In the genomic region with DNA sequence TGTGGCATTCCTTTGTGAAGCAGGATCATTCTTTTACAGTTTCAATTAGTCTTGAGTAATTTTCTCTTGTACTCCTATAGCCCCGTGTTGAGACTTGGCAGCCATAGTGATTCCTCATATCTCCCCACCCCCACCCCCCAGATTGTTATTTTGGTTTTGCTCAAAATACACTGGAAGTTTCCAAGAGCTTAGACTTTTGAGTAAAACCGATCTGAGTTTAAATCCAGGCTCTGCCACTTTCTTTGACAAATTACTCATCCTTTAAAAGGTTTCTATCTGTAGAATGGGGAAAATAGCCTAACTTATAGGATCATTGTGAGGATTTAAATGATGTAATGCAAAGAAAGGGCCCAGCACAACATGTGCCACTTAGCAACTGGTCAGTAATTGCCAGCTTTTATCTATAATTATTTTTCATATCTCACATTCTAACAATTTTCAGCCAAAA, we compare ENCODE assay signal across 14 cellular contexts. TPM values are rescaled to one million over a fixed set of nuclear protein-coding genes. Genes with fewer than 3 reads are reported as not detected.
A peak's percentile ranks its signal among the peaks of the same experiment; 100 is the strongest.
DNase-seq lines count a peak whose midpoint lies in the region; ATAC-seq and TF ChIP-seq lines count a peak whose summit lies in the region.
"Had no signal": no experiment of that assay in that cellular context is flagged by ENCODE, and none has a peak within 500 bp of the region (broad histone marks: within the 10 kb centered on the region; RNA-seq: fewer than 3 reads in every experiment).

No MANE protein-coding gene starts in this region.

- no peak overlapping the region for H2AFZ ChIP-seq in osteoblast (ENCODE audit: low read length)

- ATAC-seq in GM19455 (IDR thresholded peaks at IDR 0.05; ENCODE audit: unreplicated experiment): no peak
- ATAC-seq: GM12878 had no signal

- no peaks in the 10 kb centered on the region for H4K20me1 ChIP-seq in osteoblast (ENCODE audit: insufficient read depth, low read length)

- no peak overlapping the region for H3K27ac ChIP-seq in osteoblast (ENCODE audit: low read depth, low read length)
- H3K27ac ChIP-seq: 22Rv1, C4-2B, RWPE1 had no signal

- no peaks in the 10 kb centered on the region for H3K9me3 ChIP-seq in osteoblast (ENCODE audit: low read depth, low read length)

- H3K4me2 ChIP-seq in osteoblast (ENCODE audit: insufficient read depth, low read length): peak overlapping the region; percentile 9

- no peaks in the 10 kb centered on the region for H3K27me3 ChIP-seq in osteoblast (ENCODE audit: insufficient read depth, low read length)

- H3K36me3 ChIP-seq in osteoblast (ENCODE audit: insufficient read depth, low read length): no peaks in the 10 kb centered on the region

- TF ChIP-seq CTCF in cardiac fibroblast (IDR thresholded peaks at IDR 0.05; ENCODE audit: low read depth, low read length): no peak
- TF ChIP-seq CTCF in osteoblast (IDR thresholded peaks at IDR 0.05; ENCODE audit: extremely low read depth, low read depth, low read length): no peak

- H3K4me3 ChIP-seq in cardiac fibroblast (replicated peaks in 1 of 2; ENCODE audit: low read depth in 2 of 2, low read length in 2 of 2) (no peak overlapping the region), osteoblast (ENCODE audit: insufficient read depth, low read length) (no peak overlapping the region)
- H3K4me3 ChIP-seq: GM12878 had no signal

- H3K4me1 ChIP-seq in osteoblast (ENCODE audit: insufficient read depth, low read length): no peaks in the 10 kb centered on the region

- H3K79me2 ChIP-seq in osteoblast (ENCODE audit: insufficient read depth, low read length): no peaks in the 10 kb centered on the region

- peak; percentile 18 for DNase-seq in DMS 273 (lab: John Stamatoyannopoulos, UW; ENCODE audit: unreplicated experiment)
- DNase-seq in DMS 273 treated with DMSO at 0.1 percent for 48 hours (lab: John Stamatoyannopoulos, UW): no peak
- DNase-seq in OCI-M1 (lab: John Stamatoyannopoulos, UW): peak; percentile 81
- DNase-seq in cardiac fibroblast (ENCODE audit: low read depth in 2 of 2): peak; percentile 10 to 15
- DNase-seq in osteoblast (ENCODE audit: insufficient read length, low spot score, missing footprints): no peak
- DNase-seq in activated CD8-positive, alpha-beta memory T cell treated with anti-CD3 and anti-CD28 coated beads, Interleukin-2, amount 50 U/mL, for 4 hours: no peak
- no peak for DNase-seq in activated effector memory CD4-positive, alpha-beta T cell treated with Interleukin-2 at 50 U/mL for 16 hours
- DNase-seq: COR-L47, NCI-H1436 treated with DMSO at 0.1 percent for 48 hours had no signal

RNA-seq across cellular contexts. Expression of a gene that starts 53.1 kb away (rescaled TPM):
- total RNA-seq in osteoblast: 29.8 and 31.8 TPM in 2 replicates

Comparison
In these comparisons a context has a peak if more than half of its experiments do, and no peak if none do; other contexts are left out.
1. DNase-seq: peak in DMS 273 (single experiment), OCI-M1 (single experiment) and cardiac fibroblast (2 of 2); none in DMS 273 treated with DMSO at 0.1 percent for 48 hours (single experiment), osteoblast (single experiment), activated CD8-positive, alpha-beta memory T cell treated with anti-CD3 and anti-CD28 coated beads, Interleukin-2, amount 50 U/mL, for 4 hours (single experiment) and activated effector memory CD4-positive, alpha-beta T cell treated with Interleukin-2 at 50 U/mL for 16 hours (single experiment).